20 cellular contexts compared by ENCODE assay signal in genomic region chr3:32862247-32863013, GRCh38. TPM values are rescaled to one million over a fixed set of nuclear protein-coding genes. Genes with fewer than 3 reads are reported as not detected.
"Had no signal": no experiment of that assay in that cellular context is flagged by ENCODE, and none has a peak within 500 bp of the region (broad histone marks: within the 10 kb centered on the region; RNA-seq: fewer than 3 reads in every experiment).

No MANE protein-coding gene starts in this region.

- H3K4me3 Mint-ChIP-seq: activated naive CD4-positive, alpha-beta T cell treated with anti-CD3 and anti-CD28 coated beads, Interleukin-2, amount 10 ng/mL, durations not matched to agents 7 days and 5 days; dendritic cell treated with granulocyte-macrophage colony-stimulating factor and Interleukin-4, amounts not matched to agents 40 ng/mL and 50 ng/mL, for 4 days; stimulated activated naive CD8-positive, alpha-beta T cell treated with anti-CD3 and anti-CD28 coated beads, Interleukin-15, Interleukin-2, amounts not matched to agents 100 ng/mL and 50 ng/mL, for 24 hours had no signal

- H3K9me3 ChIP-seq: ascending aorta, esophagus squamous epithelium, mucosa of descending colon, tibial nerve, uterus had no signal

- DNase-seq: activated CD4-positive, alpha-beta T cell treated with anti-CD3 and anti-CD28 coated beads, Interleukin-2, amount 50 U/mL, for 1 hour; activated CD8-positive, alpha-beta memory T cell treated with anti-CD3 and anti-CD28 coated beads, Interleukin-2, amount 50 U/mL, for 4 hours; activated effector memory CD4-positive, alpha-beta T cell treated with Interleukin-2 at 50 U/mL for 16 hours; activated naive CD4-positive, alpha-beta T cell treated with anti-CD3 and anti-CD28 coated beads, Interleukin-2, amount 10 ng/mL, durations not matched to agents 7 days and 5 days; activated T-cell treated with anti-CD3 and anti-CD28 coated beads, Interleukin-2, amount 50 U/mL, for 48 hours; effector CD8-positive, alpha-beta T cell; esophagus squamous epithelium; left ventricle myocardium superior; mucosa of descending colon; naive B cell; stimulated activated CD4-positive, alpha-beta T cell treated with anti-CD3 and anti-CD28 coated beads, Interleukin-2, amount 100 ng/mL, for 24 hours; uterus had no signal

- H2AFZ ChIP-seq: hepatocyte had no signal

- H3K27ac ChIP-seq: ascending aorta, esophagus squamous epithelium, hepatocyte, tibial nerve, uterus had no signal

- ATAC-seq: activated CD4-positive, CD25-positive, alpha-beta regulatory T cell treated with anti-CD3 and anti-CD28 coated beads, Interleukin-2, amount 50 U/mL, for 24 hours; left ventricle myocardium superior; mucosa of descending colon had no signal

- H3K27me3 Mint-ChIP-seq: dendritic cell treated with granulocyte-macrophage colony-stimulating factor and Interleukin-4, amounts not matched to agents 40 ng/mL and 50 ng/mL, for 4 days; naive B cell had no signal

- H3K27ac Mint-ChIP-seq: activated naive CD4-positive, alpha-beta T cell treated with anti-CD3 and anti-CD28 coated beads, Interleukin-2, amount 10 ng/mL, durations not matched to agents 7 days and 5 days; dendritic cell treated with granulocyte-macrophage colony-stimulating factor and Interleukin-4, amounts not matched to agents 40 ng/mL and 50 ng/mL, for 4 days; naive B cell; stimulated activated naive CD8-positive, alpha-beta T cell treated with anti-CD3 and anti-CD28 coated beads, Interleukin-15, Interleukin-2, amounts not matched to agents 100 ng/mL and 50 ng/mL, for 24 hours had no signal

- H3K9me3 Mint-ChIP-seq: activated naive CD4-positive, alpha-beta T cell treated with anti-CD3 and anti-CD28 coated beads, Interleukin-2, amount 10 ng/mL, durations not matched to agents 7 days and 5 days; dendritic cell treated with granulocyte-macrophage colony-stimulating factor and Interleukin-4, amounts not matched to agents 40 ng/mL and 50 ng/mL, for 4 days; naive B cell; stimulated activated naive CD8-positive, alpha-beta T cell treated with anti-CD3 and anti-CD28 coated beads, Interleukin-15, Interleukin-2, amounts not matched to agents 100 ng/mL and 50 ng/mL, for 24 hours had no signal

- H3K36me3 Mint-ChIP-seq: activated naive CD4-positive, alpha-beta T cell treated with anti-CD3 and anti-CD28 coated beads, Interleukin-2, amount 10 ng/mL, durations not matched to agents 7 days and 5 days; naive B cell had no signal

- H3K4me1 ChIP-seq: ascending aorta, uterus had no signal

- H3K4me3 ChIP-seq: ascending aorta, esophagus squamous epithelium, hepatocyte, mucosa of descending colon, tibial nerve, uterus had no signal

- H3K27me3 ChIP-seq: ascending aorta, esophagus squamous epithelium, hepatocyte, tibial nerve, uterus had no signal

- H3K4me2 ChIP-seq: hepatocyte had no signal

- H3K36me3 ChIP-seq: ascending aorta, esophagus squamous epithelium, tibial nerve, uterus had no signal

- FAIRE-seq: endothelial cell of umbilical vein, keratinocyte had no signal

- H3K4me1 Mint-ChIP-seq: activated naive CD4-positive, alpha-beta T cell treated with anti-CD3 and anti-CD28 coated beads, Interleukin-2, amount 10 ng/mL, durations not matched to agents 7 days and 5 days; naive B cell had no signal

RNA-seq across cellular contexts. Expression of gene TRIM71, which starts 44.6 kb away (rescaled TPM):
- total RNA-seq: ascending aorta, endothelial cell of umbilical vein, esophagus squamous epithelium, left ventricle myocardium superior, mucosa of descending colon had no signal
- polyA plus RNA-seq: endothelial cell of umbilical vein, keratinocyte had no signal
